ENCODE assay signal across 21 cellular contexts in genomic region chr20:32493356-32493755, GRCh38.
"Had no signal": no experiment of that assay in that cellular context is flagged by ENCODE, and none has a peak within 500 bp of the region (broad histone marks: within the 10 kb centered on the region; RNA-seq: fewer than 3 reads in every experiment).

No MANE protein-coding gene starts in this region.

- H3K27ac ChIP-seq: brain microvascular endothelial cell, foreskin keratinocyte, right atrium auricular region had no signal

- H3K4me3 Mint-ChIP-seq: activated CD4-positive, alpha-beta T cell treated with anti-CD3 and anti-CD28 coated beads for 36 hours; activated CD8-positive, alpha-beta T cell treated with anti-CD3 and anti-CD28 coated beads for 36 hours; activated T-cell treated with anti-CD3 and anti-CD28 coated beads, Interleukin-2, amount 50 U/mL, for 72 hours; central memory CD8-positive, alpha-beta T cell; naive B cell; T-helper 1 cell treated with Interleukin-12 subunit alpha and Interleukin-12 subunit beta and Interleukin-4 antibody, amounts not matched to agents 30 μg/mL and 1 μg/mL, for 36 hours; type B pancreatic cell had no signal

- H3K36me3 ChIP-seq: brain microvascular endothelial cell, right atrium auricular region had no signal

- H3K9me3 ChIP-seq: right atrium auricular region had no signal

- H3K4me1 ChIP-seq: foreskin keratinocyte had no signal

- H3K27me3 Mint-ChIP-seq: activated CD4-positive, alpha-beta T cell treated with anti-CD3 and anti-CD28 coated beads for 36 hours; activated CD8-positive, alpha-beta T cell treated with anti-CD3 and anti-CD28 coated beads for 36 hours; central memory CD8-positive, alpha-beta T cell; type B pancreatic cell had no signal

- H3K4me3 ChIP-seq: lung, right atrium auricular region, smooth muscle cell had no signal

- H3K9me3 Mint-ChIP-seq: central memory CD8-positive, alpha-beta T cell; type B pancreatic cell had no signal

- H3K27me3 ChIP-seq: brain microvascular endothelial cell, right atrium auricular region had no signal

- H3K27ac Mint-ChIP-seq: activated CD4-positive, alpha-beta T cell treated with anti-CD3 and anti-CD28 coated beads for 36 hours; activated CD8-positive, alpha-beta T cell treated with anti-CD3 and anti-CD28 coated beads for 36 hours; activated naive CD4-positive, alpha-beta T cell treated with anti-CD3 and anti-CD28 coated beads, Interleukin-2, amount 50 U/mL, for 72 hours; activated T-cell treated with anti-CD3 and anti-CD28 coated beads, Interleukin-2, amount 50 U/mL, for 72 hours; progenitor cell of endocrine pancreas; T-helper 1 cell treated with Interleukin-12 subunit alpha and Interleukin-12 subunit beta and Interleukin-4 antibody, amounts not matched to agents 30 μg/mL and 1 μg/mL, for 36 hours; type B pancreatic cell had no signal

- ATAC-seq: activated CD4-positive, alpha-beta T cell treated with anti-CD3 and anti-CD28 coated beads for 36 hours; activated CD8-positive, alpha-beta T cell treated with anti-CD3 and anti-CD28 coated beads for 36 hours; activated naive CD4-positive, alpha-beta T cell treated with anti-CD3 and anti-CD28 coated beads, Interleukin-2, amount 50 U/mL, for 72 hours; activated T-cell treated with anti-CD3 and anti-CD28 coated beads, Interleukin-2, amount 50 U/mL, for 72 hours; foreskin keratinocyte; left colon; SK-N-SH treated with all-trans-retinoic acid at 6 μM for 48 hours; stimulated activated naive CD8-positive, alpha-beta T cell treated with anti-CD3 and anti-CD28 coated beads, Interleukin-15, Interleukin-2, amounts not matched to agents 100 U/mL and 50 U/mL, for 24 hours had no signal

- H3K4me2 ChIP-seq: smooth muscle cell had no signal

- H3K36me3 Mint-ChIP-seq: naive B cell, type B pancreatic cell had no signal

- DNase-seq: activated CD4-positive, alpha-beta T cell treated with anti-CD3 and anti-CD28 coated beads for 36 hours; activated CD8-positive, alpha-beta T cell treated with anti-CD3 and anti-CD28 coated beads for 36 hours; activated gamma-delta T cell; activated T-cell treated with anti-CD3 and anti-CD28 coated beads, Interleukin-2, amount 50 U/mL, for 72 hours; amygdala; brain microvascular endothelial cell; effector CD8-positive, alpha-beta T cell; foreskin keratinocyte; left colon; naive B cell; occipital lobe; stimulated activated naive CD8-positive, alpha-beta T cell treated with anti-CD3 and anti-CD28 coated beads, Interleukin-15, Interleukin-2, amounts not matched to agents 100 U/mL and 50 U/mL, for 24 hours had no signal
